Comparison of ENCODE assay signal across 1 cellular context in the genomic region with DNA sequence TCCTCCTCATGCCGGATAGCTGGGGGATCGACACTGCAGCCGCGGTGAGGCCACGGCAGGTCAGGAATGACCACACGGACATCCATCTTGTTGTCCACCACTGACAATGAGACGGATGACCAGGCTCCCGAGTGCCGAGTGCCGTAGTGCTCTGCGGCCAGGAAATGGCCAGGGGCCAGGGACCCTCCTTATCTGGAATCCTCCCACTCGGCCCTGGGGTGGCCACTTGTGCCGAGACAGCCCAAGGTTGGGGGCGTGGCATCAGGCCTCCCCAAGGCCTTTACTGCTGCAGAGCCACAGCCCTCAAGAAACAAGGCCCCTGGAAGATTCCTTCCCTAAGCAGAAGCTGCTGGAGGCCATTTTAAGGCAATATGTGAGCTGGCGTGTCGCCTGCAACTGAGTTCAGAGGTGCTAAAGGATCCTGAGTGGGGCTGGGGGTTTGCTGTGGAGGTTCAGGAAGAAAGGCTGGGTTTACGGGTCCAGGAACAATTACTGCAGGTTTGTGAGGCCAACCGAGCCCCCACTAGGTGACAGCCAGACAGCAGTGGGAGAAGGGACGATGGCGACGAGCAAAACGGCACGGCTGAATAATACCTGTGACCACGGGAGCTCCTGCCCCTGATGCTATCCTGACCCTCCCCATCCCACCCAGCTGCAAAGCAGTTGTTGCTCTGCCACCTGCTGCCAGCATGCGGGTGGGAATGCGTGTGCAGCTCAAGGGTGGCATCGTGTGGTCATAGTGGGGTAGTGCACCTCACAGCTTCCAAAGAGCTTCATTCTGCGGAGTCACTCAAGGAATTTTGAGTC.
TF ChIP-seq lines count a peak whose summit lies in the region.

No MANE protein-coding gene starts in this region.

TF ChIP-seq in WTC11, 78 proteins besides CTCF, POLR2A, EP300 and RAD21 (continued from another document):
- TF ChIP-seq, protein P1, sequence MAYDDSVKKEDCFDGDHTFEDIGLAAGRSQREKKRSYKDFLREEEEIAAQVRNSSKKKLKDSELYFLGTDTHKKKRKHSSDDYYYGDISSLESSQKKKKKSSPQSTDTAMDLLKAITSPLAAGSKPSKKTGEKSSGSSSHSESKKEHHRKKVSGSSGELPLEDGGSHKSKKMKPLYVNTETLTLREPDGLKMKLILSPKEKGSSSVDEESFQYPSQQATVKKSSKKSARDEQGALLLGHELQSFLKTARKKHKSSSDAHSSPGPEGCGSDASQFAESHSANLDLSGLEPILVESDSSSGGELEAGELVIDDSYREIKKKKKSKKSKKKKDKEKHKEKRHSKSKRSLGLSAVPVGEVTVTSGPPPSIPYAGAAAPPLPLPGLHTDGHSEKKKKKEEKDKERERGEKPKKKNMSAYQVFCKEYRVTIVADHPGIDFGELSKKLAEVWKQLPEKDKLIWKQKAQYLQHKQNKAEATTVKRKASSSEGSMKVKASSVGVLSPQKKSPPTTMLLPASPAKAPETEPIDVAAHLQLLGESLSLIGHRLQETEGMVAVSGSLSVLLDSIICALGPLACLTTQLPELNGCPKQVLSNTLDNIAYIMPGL (CRISPR knock-in tag; IDR thresholded peaks at IDR 0.05), result peak; percentile 50; the same call in 1 of the 2 replicates
- TF ChIP-seq, protein P2, sequence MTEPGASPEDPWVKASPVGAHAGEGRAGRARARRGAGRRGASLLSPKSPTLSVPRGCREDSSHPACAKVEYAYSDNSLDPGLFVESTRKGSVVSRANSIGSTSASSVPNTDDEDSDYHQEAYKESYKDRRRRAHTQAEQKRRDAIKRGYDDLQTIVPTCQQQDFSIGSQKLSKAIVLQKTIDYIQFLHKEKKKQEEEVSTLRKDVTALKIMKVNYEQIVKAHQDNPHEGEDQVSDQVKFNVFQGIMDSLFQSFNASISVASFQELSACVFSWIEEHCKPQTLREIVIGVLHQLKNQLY (CRISPR knock-in tag; IDR thresholded peaks at IDR 0.05), result no peak
- TF ChIP-seq EMX1 (CRISPR knock-in tag; IDR thresholded peaks at IDR 0.05) (no peak), TP53 (CRISPR knock-in tag; IDR thresholded peaks at IDR 0.05) (no peak), IRF2 (CRISPR knock-in tag; IDR thresholded peaks at IDR 0.05; ENCODE audit: borderline replicate concordance, low read depth) (no peak)
- TF ChIP-seq, protein P3, sequence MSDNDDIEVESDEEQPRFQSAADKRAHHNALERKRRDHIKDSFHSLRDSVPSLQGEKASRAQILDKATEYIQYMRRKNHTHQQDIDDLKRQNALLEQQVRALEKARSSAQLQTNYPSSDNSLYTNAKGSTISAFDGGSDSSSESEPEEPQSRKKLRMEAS (CRISPR knock-in tag; IDR thresholded peaks at IDR 0.05), result peak; percentile 54; the same call in 1 of the 2 replicates
- TF ChIP-seq, protein P4, sequence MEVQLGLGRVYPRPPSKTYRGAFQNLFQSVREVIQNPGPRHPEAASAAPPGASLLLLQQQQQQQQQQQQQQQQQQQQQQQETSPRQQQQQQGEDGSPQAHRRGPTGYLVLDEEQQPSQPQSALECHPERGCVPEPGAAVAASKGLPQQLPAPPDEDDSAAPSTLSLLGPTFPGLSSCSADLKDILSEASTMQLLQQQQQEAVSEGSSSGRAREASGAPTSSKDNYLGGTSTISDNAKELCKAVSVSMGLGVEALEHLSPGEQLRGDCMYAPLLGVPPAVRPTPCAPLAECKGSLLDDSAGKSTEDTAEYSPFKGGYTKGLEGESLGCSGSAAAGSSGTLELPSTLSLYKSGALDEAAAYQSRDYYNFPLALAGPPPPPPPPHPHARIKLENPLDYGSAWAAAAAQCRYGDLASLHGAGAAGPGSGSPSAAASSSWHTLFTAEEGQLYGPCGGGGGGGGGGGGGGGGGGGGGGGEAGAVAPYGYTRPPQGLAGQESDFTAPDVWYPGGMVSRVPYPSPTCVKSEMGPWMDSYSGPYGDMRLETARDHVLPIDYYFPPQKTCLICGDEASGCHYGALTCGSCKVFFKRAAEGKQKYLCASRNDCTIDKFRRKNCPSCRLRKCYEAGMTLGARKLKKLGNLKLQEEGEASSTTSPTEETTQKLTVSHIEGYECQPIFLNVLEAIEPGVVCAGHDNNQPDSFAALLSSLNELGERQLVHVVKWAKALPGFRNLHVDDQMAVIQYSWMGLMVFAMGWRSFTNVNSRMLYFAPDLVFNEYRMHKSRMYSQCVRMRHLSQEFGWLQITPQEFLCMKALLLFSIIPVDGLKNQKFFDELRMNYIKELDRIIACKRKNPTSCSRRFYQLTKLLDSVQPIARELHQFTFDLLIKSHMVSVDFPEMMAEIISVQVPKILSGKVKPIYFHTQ (CRISPR knock-in tag; IDR thresholded peaks at IDR 0.05), result no peak
